17 cellular contexts compared by ENCODE assay signal in genomic region chr11:110455718-110456117, GRCh38. TPM values are rescaled to one million over a fixed set of nuclear protein-coding genes. Genes with fewer than 3 reads are reported as not detected.
A peak's percentile ranks its signal among the peaks of the same experiment; 100 is the strongest.
DNase-seq lines count a peak whose midpoint lies in the region; ATAC-seq, FAIRE-seq and TF ChIP-seq lines count a peak whose summit lies in the region.
"Had no signal": no experiment of that assay in that cellular context is flagged by ENCODE, and none has a peak within 500 bp of the region (broad histone marks: within the 10 kb centered on the region; RNA-seq: fewer than 3 reads in every experiment).

No MANE protein-coding gene starts in this region.

- no TSS peak for BruUV-seq in K562 (replicated peaks; lab: Mats Ljungman, UMichigan)

- H3K4me3 ChIP-seq in K562: no peak overlapping the region
- H3K4me3 ChIP-seq: gastrocnemius medialis, testis had no signal

- TF ChIP-seq POLR2A in K562 (conservative IDR thresholded peaks at IDR 0.05): no peak

- no peak for DNase-seq in K562 (ENCODE audit: extremely low read depth in 1 of 4, low spot score in 3 of 4)
- no peak for DNase-seq in NOMO-1 (lab: John Stamatoyannopoulos, UW; ENCODE audit: unreplicated experiment in 2 of 2)
- no peak for DNase-seq in GM20000 (ENCODE audit: low spot score)
- no peak for DNase-seq in HuH-7 (ENCODE audit: low spot score)
- DNase-seq: activated naive CD4-positive, alpha-beta T cell treated with Interleukin-2 at 50 U/mL for 16 hours; cortex of kidney; gastrocnemius medialis; HFFc6; immature natural killer cell; NCI-H2081; NCI-H524 treated with DMSO at 0.1 percent for 48 hours; OCI-M1; SK-N-SH; testis had no signal

- POLR2A ChIA-PET in K562 (lab: Yijun Ruan, JAX): interaction anchor here (0.7 kb wide), 1 partner anchor 12 kb away, joined by 3 read pairs; no protein-coding TSS in a partner anchor

- CTCF ChIA-PET in K562 (lab: Yijun Ruan, JAX; ENCODE audit: low intra/inter-chr PET ratio): no interaction called here

- H3K9ac ChIP-seq in K562 (ENCODE audit: insufficient read depth in 1 of 2, low read depth in 2 of 2, low read length in 2 of 2): no peak overlapping the region
- H3K9ac ChIP-seq: SK-N-SH had no signal

- 60% methylated on average over 6 of the region's 6 CpGs for WGBS in K562 (ENCODE audit: insufficient coverage, low coverage, missing lambda C conversion rate)

- intact Hi-C loops in K562 (cut with micrococcal nuclease): no loop called here

- peaks cover 5% of the 10 kb centered on the region; the same call in 1 of the 3 replicates for H3K36me3 ChIP-seq in K562 (ENCODE audit: control insufficient read depth, insufficient read depth, low read length)
- H3K36me3 ChIP-seq: gastrocnemius medialis had no signal

- H3K4me2 ChIP-seq in K562 (ENCODE audit: insufficient read depth, low read length): no peak overlapping the region
- H3K4me2 ChIP-seq: SK-N-SH had no signal

- H3K9me1 ChIP-seq in K562 (ENCODE audit: control insufficient read depth, insufficient read depth, low read length): no peaks in the 10 kb centered on the region

- H3K27ac ChIP-seq in K562 (ENCODE audit: extremely low read depth, low read depth, low read length): no peak overlapping the region
- H3K27ac ChIP-seq: gastrocnemius medialis, testis had no signal

- in situ Hi-C loops in K562 (cut with MboI): no loop called here

- H3K4me1 ChIP-seq in K562 (replicated peaks in 1 of 2; ENCODE audit: control insufficient read depth in 2 of 2, insufficient read depth in 2 of 2, low read length in 2 of 2): no peaks in the 10 kb centered on the region
- H3K4me1 ChIP-seq: gastrocnemius medialis had no signal

- FAIRE-seq in K562 (lab: Jason Lieb, UNC): peak; percentile 26

- H3K9me3 ChIP-seq in K562 (replicated peaks; ENCODE audit: control insufficient read depth, insufficient read depth, low read depth, low read length): no peaks in the 10 kb centered on the region
- H3K9me3 ChIP-seq: gastrocnemius medialis, SK-N-SH, testis had no signal

- peak; percentile 38 for ATAC-seq in GM18520 (IDR thresholded peaks at IDR 0.05; ENCODE audit: unreplicated experiment)
- ATAC-seq in GM19452 (IDR thresholded peaks at IDR 0.05; ENCODE audit: unreplicated experiment): peak; percentile 39
- ATAC-seq in HG03060 (IDR thresholded peaks at IDR 0.05; ENCODE audit: low read depth, unreplicated experiment): peak; percentile 43
- no peak for ATAC-seq in K562
- ATAC-seq: gastrocnemius medialis had no signal

- H3K27me3 ChIP-seq in K562 (ENCODE audit: control insufficient read depth in 2 of 2, insufficient read depth in 2 of 2, low read length in 2 of 2): no peaks in the 10 kb centered on the region
- H3K27me3 ChIP-seq: gastrocnemius medialis, testis had no signal

- TF ChIP-seq EP300 in K562 (IDR thresholded peaks at IDR 0.05; ENCODE audit: low read length): no peak

- TF ChIP-seq CTCF in K562 (IDR thresholded peaks at IDR 0.05 in 2 of 3, conservative IDR thresholded peaks at IDR 0.05 in 1 of 3; ENCODE audit: insufficient read depth in 2 of 3, low read depth in 1 of 3, low read length in 3 of 3) (no peak), GM20000 (IDR thresholded peaks at IDR 0.05; ENCODE audit: extremely low read depth, missing control alignments) (no peak)

- H4K20me1 ChIP-seq in K562 (replicated peaks; ENCODE audit: control insufficient read depth, insufficient read depth, low read length): no peaks in the 10 kb centered on the region

- H2AFZ ChIP-seq in K562 (ENCODE audit: low read depth, low read length): no peak overlapping the region

- H3K79me2 ChIP-seq in K562 (ENCODE audit: control insufficient read depth, insufficient read depth, low read length): no peaks in the 10 kb centered on the region

- no peak for TF ChIP-seq RAD21 in K562 (CRISPR knock-in tag; conservative IDR thresholded peaks at IDR 0.05 in 1 of 2, IDR thresholded peaks at IDR 0.05 in 1 of 2)

TF ChIP-seq in K562, 482 proteins besides CTCF, POLR2A, EP300 and RAD21 (continues in another document):
- TF ChIP-seq POLR2H (tag; IDR thresholded peaks at IDR 0.05; ENCODE audit: low read depth): no peak
- TF ChIP-seq, protein P1, sequence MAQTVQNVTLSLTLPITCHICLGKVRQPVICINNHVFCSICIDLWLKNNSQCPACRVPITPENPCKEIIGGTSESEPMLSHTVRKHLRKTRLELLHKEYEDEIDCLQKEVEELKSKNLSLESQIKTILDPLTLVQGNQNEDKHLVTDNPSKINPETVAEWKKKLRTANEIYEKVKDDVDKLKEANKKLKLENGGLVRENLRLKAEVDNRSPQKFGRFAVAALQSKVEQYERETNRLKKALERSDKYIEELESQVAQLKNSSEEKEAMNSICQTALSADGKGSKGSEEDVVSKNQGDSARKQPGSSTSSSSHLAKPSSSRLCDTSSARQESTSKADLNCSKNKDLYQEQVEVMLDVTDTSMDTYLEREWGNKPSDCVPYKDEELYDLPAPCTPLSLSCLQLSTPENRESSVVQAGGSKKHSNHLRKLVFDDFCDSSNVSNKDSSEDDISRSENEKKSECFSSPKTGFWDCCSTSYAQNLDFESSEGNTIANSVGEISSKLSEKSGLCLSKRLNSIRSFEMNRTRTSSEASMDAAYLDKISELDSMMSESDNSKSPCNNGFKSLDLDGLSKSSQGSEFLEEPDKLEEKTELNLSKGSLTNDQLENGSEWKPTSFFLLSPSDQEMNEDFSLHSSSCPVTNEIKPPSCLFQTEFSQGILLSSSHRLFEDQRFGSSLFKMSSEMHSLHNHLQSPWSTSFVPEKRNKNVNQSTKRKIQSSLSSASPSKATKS (CRISPR knock-in tag; IDR thresholded peaks at IDR 0.05): no peak
- TF ChIP-seq YBX1 (IDR thresholded peaks at IDR 0.05): no peak
- TF ChIP-seq, protein P2, sequence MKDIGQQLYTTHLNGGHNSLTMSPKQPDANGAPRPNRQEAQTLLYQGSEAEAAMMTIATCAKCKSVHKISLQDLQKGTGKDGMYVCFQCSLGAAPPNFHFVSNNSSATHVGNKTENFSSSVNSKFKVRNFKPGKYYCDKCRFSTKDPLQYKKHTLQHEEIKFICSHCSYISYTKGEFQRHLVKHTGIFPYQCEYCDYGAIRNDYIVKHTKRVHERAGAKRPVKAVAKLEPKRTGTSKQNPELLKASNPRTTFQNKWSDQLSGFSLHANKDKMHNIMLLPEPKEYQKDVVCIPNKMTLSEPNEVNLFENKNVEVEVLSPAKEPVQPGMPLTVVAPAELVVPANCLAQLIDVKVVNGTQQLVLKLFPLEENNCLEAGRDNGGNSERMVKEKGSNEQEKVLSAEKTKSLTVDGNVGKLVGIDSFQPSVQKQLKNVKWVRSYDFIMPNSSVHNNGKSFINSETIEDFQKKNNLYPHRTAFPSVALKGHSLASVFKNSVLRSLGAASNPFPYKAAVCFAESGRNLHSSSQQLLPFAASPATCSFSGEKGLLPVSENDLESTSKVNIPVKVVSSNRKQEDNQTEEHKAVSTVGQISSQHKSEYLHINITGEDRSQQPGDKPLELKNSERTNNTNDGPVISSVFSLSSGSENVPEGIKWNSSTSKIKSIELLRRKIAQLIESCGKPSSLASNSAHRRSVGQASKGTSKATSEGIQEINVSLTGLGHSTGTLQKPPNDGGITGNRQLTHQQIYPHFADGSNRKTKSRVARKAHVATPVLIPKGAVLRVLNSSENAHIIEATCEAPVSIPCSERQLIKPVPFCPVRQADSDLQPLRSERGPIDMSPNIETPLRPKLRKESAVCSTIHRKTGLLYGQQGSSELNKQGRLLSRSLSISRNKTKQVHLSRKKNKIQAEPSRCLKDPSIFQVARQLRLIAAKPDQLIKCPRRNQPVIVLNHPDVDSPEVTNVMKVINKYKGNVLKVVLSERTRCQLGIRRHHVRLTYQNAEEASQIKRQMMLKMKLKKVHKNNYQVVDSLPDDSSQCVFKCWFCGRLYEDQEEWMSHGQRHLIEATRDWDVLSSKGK (CRISPR knock-in tag; IDR thresholded peaks at IDR 0.05): no peak
- TF ChIP-seq THRB (CRISPR knock-in tag; conservative IDR thresholded peaks at IDR 0.05): no peak
- TF ChIP-seq SMARCE1 (IDR thresholded peaks at IDR 0.05): no peak

RNA-seq across cellular contexts. Expression of gene FDX1, which starts 26.0 kb away (rescaled TPM):
- total RNA-seq in K562 (2011; cell fraction: chromatin; rRNA removed; ENCODE audit: low replicate concordance): 1.3 and 3.3 TPM in 2 replicates
- 1.4 and 1.5 TPM in 2 replicates for total RNA-seq in K562 (2011; cell fraction: nucleolus; rRNA removed)
- total RNA-seq in K562 (2011; cell fraction: nucleoplasm; rRNA removed): 2.3 and 6.9 TPM in 2 replicates
- total RNA-seq in K562 (2014; rRNA removed) (9.7 and 11.4 TPM in 2 replicates), K562 (2014; rRNA removed; fragmentation: Illumina TruSeq; extraction: Trizol) (13.2 and 14.5 TPM in 2 replicates), K562 (2015; rRNA removed; fragmentation: Illumina TruSeq; extraction: Trizol) (9.8 and 11.8 TPM in 2 replicates), K562 (2021) (12.9 and 14.3 TPM in 2 replicates)
- polyA plus RNA-seq in K562 (2011; rRNA removed) (7.9 and 13.0 TPM in 2 replicates), K562 (2014; fragmentation: Illumina TruSeq; extraction: Trizol) (7.3 and 7.5 TPM in 2 replicates), K562 (2014; fragmentation: Nextera tagmentation; extraction: Ambion mirVana) (1 to 10 TPM; 6.4 to 6.9 TPM), K562 (2014; rRNA removed) (9.7 and 10.7 TPM in 2 replicates)
- polyA plus RNA-seq in K562 (2011; cell fraction: cytosol; rRNA removed): 4.6 and 4.9 TPM in 2 replicates
- polyA plus RNA-seq in K562 (2011; cell fraction: nucleus; rRNA removed): 1.7 and 2.3 TPM in 2 replicates
- polyA plus RNA-seq in K562 (2012): 8.3 and 13.6 TPM in 2 replicates
- 6.6 and 7.9 TPM in 2 replicates for polyA minus RNA-seq in K562 (2011; rRNA and poly(A)+ RNA removed)
- polyA minus RNA-seq in K562 (2011; cell fraction: cytosol; rRNA and poly(A)+ RNA removed): 3.6 and 4.0 TPM in 2 replicates
- polyA minus RNA-seq in K562 (2011; cell fraction: nucleus; rRNA and poly(A)+ RNA removed): 1.6 and 2.0 TPM in 2 replicates
